Comparison of ENCODE assay signal across 10 cellular contexts in the genomic region with DNA sequence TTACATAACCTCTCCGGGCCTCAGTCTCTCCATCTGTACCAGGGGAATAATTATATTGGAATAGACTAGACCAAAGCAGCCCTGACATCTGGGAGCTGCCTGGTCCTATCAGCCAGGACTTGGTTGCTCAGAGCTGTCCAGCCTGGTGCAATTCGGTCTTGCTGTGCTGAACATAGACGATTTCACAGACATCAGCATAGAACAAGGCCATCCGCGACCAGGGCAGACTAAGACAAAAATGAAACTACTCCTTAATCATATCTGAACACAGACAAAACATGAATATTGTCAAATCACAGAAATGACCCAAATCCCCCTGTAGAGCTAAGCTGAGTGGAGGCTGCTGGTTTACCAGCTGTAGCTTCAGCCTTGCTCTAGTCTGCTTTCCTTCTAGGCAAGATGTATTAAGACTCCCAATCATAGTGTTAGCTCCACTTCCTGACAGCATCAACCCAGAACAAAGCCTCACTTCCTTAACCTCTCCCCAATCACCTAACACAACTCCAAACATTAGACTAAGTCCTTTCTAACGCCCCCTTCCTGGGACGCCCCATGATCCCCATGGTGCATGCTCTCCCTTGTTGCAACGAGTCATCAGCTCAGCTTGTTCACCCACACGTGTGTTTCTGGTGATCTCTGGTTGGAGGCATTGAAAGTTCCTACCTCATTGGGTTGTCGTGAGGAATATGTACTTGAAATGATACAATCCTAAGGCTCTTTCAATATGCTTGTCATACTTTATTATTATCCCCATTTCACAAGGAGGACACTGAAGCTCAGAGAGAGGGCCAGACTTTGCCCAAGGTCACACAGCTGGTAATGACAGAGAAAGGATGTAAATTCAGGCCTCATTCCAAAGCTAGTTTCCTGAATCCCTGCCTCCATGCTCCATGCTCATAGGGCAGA. TPM values are rescaled to one million over a fixed set of nuclear protein-coding genes. Genes with fewer than 3 reads are reported as not detected.
DNase-seq lines count a peak whose midpoint lies in the region; ATAC-seq and TF ChIP-seq lines count a peak whose summit lies in the region.
"Had no signal": no experiment of that assay in that cellular context is flagged by ENCODE, and none has a peak within 500 bp of the region (broad histone marks: within the 10 kb centered on the region; RNA-seq: fewer than 3 reads in every experiment).

No MANE protein-coding gene starts in this region.

- no peaks in the 10 kb centered on the region for H3K36me3 Mint-ChIP-seq in immature natural killer cell

- ATAC-seq in gastrocnemius medialis = no peak

- POLR2A ChIA-PET in A673 (lab: Charles Lee; ENCODE audit: low non-redundant PET) = no interaction called here

- H3K9me3 ChIP-seq in A673 (ENCODE audit: low read depth, low read length, poor library complexity, severe bottlenecking) = no peaks in the 10 kb centered on the region
- H3K9me3 ChIP-seq in WERI-Rb-1 (ENCODE audit: severe bottlenecking) = no peaks in the 10 kb centered on the region
- no peaks in the 10 kb centered on the region for H3K9me3 ChIP-seq in gastrocnemius medialis
- H3K9me3 ChIP-seq: ascending aorta had no signal

- H3K4me1 ChIP-seq in A673 (ENCODE audit: insufficient read depth, low read length, poor library complexity, severe bottlenecking) = peaks cover 18% of the 10 kb centered on the region
- peaks cover 5 to 9% of the 10 kb centered on the region in 2 donors for H3K4me1 ChIP-seq in gastrocnemius medialis

- peak overlapping the region; percentile 66 to 83 (median 77) for H3K27ac Mint-ChIP-seq in immature natural killer cell

- peaks cover 83 to 86% of the 10 kb centered on the region in 2 donors for H3K4me1 Mint-ChIP-seq in immature natural killer cell

- in situ Hi-C loops in gastrocnemius medialis (cut with MboI; ENCODE audit: low sequenced_read_pairs in 4 of 4) = loop anchor here in 2 of 4 donors (5.0 to 10.0 kb wide), 2 partner anchors 65 to 68 kb away; a partner anchor contains a TSS

- CTCF ChIA-PET in A673 (lab: Charles Lee) = no interaction called here

- TF ChIP-seq POLR2A in gastrocnemius medialis (IDR thresholded peaks at IDR 0.05) = no peak

- intact Hi-C loops in A673 (cut with micrococcal nuclease; ENCODE audit: unreplicated experiment) (loop anchor here (10.0 kb wide), 1 partner anchor 68 kb away; a partner anchor contains a TSS), gastrocnemius medialis (cut with DNase I; ENCODE audit: low total_unique reads) (loop anchor here (10.0 kb wide), 1 partner anchor 238 kb away; no protein-coding TSS in a partner anchor)

- H3K36me3 ChIP-seq in A673 (ENCODE audit: insufficient read depth, low read length, poor library complexity, severe bottlenecking) = no peaks in the 10 kb centered on the region
- H3K36me3 ChIP-seq in WERI-Rb-1 = no peaks in the 10 kb centered on the region
- no peaks in the 10 kb centered on the region for H3K36me3 ChIP-seq in gastrocnemius medialis
- H3K36me3 ChIP-seq: ascending aorta had no signal

- peak; percentile 43 for DNase-seq in A673 (ENCODE audit: low spot score)
- DNase-seq in ELR (ENCODE audit: low read depth) = peak; percentile 66
- DNase-seq in WERI-Rb-1 = peak; percentile 9
- no peak for DNase-seq in immature natural killer cell
- DNase-seq in gastrocnemius medialis = no peak
- no peak for DNase-seq in GF-D8 (lab: John Stamatoyannopoulos, UW)
- no peak for DNase-seq in germinal center (ENCODE audit: low spot score)
- no peak for DNase-seq in NCI-H526 (lab: John Stamatoyannopoulos, UW)
- DNase-seq: NCI-H146 had no signal

- peaks cover 4 to 15% (median 12%) of the 10 kb centered on the region in 3 donors for H3K27me3 Mint-ChIP-seq in immature natural killer cell (ENCODE audit: low read depth in 3 of 3)

- no peaks in the 10 kb centered on the region for H3K9me3 Mint-ChIP-seq in immature natural killer cell

- peak overlapping the region; percentile 23 to 74 (median 31) for H3K4me3 Mint-ChIP-seq in immature natural killer cell

- H3K4me3 ChIP-seq in A673 (ENCODE audit: low read depth, low read length, poor library complexity, severe bottlenecking) (no peak overlapping the region), WERI-Rb-1 (ENCODE audit: low read depth, low read length) (no peak overlapping the region), gastrocnemius medialis (no peak overlapping the region)
- H3K4me3 ChIP-seq: ascending aorta had no signal

- no peaks in the 10 kb centered on the region for H3K27me3 ChIP-seq in A673 (replicated peaks; ENCODE audit: insufficient read depth, low read depth, low read length, poor library complexity)
- no peaks in the 10 kb centered on the region for H3K27me3 ChIP-seq in WERI-Rb-1 (ENCODE audit: insufficient read depth, low read depth, severe bottlenecking)
- peaks cover 12 to 23% (median 13%) of the 10 kb centered on the region in 3 donors for H3K27me3 ChIP-seq in gastrocnemius medialis
- H3K27me3 ChIP-seq: ascending aorta had no signal

- H3K27ac ChIP-seq in A673 (ENCODE audit: low read depth, low read length, poor library complexity, severe bottlenecking) (no peak overlapping the region), WERI-Rb-1 (no peak overlapping the region), gastrocnemius medialis (no peak overlapping the region)
- H3K27ac ChIP-seq: ascending aorta had no signal

- TF ChIP-seq CTCF in A673 (conservative IDR thresholded peaks at IDR 0.05; ENCODE audit: low read depth, low read length) (no peak), WERI-Rb-1 (IDR thresholded peaks at IDR 0.05; ENCODE audit: low read depth, low read length) (no peak), gastrocnemius medialis (IDR thresholded peaks at IDR 0.05 in 4 of 5, conservative IDR thresholded peaks at IDR 0.05 in 1 of 5) (no peak)

- BruUV-seq in A673 (replicated peaks; lab: Mats Ljungman, UMichigan) = no TSS peak

RNA-seq across cellular contexts. Expression of a gene that starts 3.5 kb away (rescaled TPM):
- total RNA-seq in A673 (2021) (2.6 and 2.7 TPM in 2 replicates), gastrocnemius medialis (under 1 TPM; 0.29 to 0.82 (median 0.64) TPM)
- polyA plus RNA-seq in immature natural killer cell = 10 to 100 TPM; 35.2 to 52.1 (median 38.4) TPM

Comparison
In these comparisons a context has a peak if more than half of its experiments do, and no peak if none do; other contexts are left out.
1. DNase-seq: peak in A673 (single experiment), ELR (single experiment) and WERI-Rb-1 (single experiment); none in immature natural killer cell (0 of 3), gastrocnemius medialis (0 of 2), GF-D8 (single experiment), germinal center (single experiment) and NCI-H526 (0 of 2).